1 cellular context compared by ENCODE assay signal in genomic region chr5:94540856-94541494, GRCh38.
TF ChIP-seq lines count a peak whose summit lies in the region.

No MANE protein-coding gene starts in this region.

TF ChIP-seq in GM12878, 131 proteins besides CTCF, POLR2A, EP300 and RAD21 (continued from another document):
- TF ChIP-seq ZBTB11 (CRISPR knock-in tag; IDR thresholded peaks at IDR 0.05) (no peak), SIX5 (IDR thresholded peaks at IDR 0.05; ENCODE audit: low read depth, low read length, severe bottlenecking) (no peak), RELA (IDR thresholded peaks at IDR 0.05; ENCODE audit: borderline replicate concordance, partially characterized antibody) (no peak), SMC3 (IDR thresholded peaks at IDR 0.05; ENCODE audit: borderline replicate concordance, low read length) (no peak), NR2C2 (IDR thresholded peaks at IDR 0.05; ENCODE audit: borderline replicate concordance, control insufficient read depth, insufficient read length, low read depth) (no peak)
